Comparison of ENCODE assay signal across 8 cellular contexts in the genomic region with DNA sequence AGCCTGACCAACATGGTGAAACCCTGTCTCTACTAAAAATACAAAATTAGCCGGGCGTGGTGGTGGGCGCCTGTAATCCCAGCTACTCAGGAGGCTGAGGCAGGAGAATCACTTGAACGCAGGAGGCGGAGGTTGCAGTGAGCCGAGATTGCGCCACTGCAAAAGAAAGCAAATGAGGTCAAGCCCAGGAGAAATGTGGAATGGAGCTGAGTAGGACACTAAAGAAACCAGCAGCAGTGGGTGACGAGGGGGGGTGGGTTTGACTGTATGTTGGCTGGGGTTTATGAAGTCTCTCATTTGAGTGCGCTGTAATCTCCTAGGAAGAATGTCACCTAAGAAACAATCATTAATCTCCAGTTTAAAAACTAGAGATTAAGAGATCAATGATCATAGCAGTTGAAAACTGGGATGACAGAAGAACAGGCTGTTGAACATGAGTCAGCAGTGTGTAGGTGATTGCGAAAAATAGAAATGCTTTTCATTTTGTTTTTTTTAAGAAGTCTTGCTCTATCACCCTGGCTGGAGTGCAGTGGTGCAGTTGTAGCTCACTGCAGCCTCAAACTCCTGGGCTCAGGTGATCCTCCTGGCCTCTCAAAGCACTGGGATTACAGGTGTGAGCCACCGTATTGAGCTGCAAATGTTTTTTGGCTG.
DNase-seq lines count a peak whose midpoint lies in the region; FAIRE-seq and TF ChIP-seq lines count a peak whose summit lies in the region.
"Not testable (repeated sequence)": the region's sequence is repeated elsewhere in the genome, so short reads cannot be mapped to it uniquely, and the experiment has no call there.

No MANE protein-coding gene starts in this region.

- H3K27ac ChIP-seq in AG04450 (ENCODE audit: low read depth, low read length) (peak overlapping the region; percentile 62), coronary artery (peak overlapping the region; percentile 7 to 55), substantia nigra (ENCODE audit: low read depth, low read length, poor library complexity, severe bottlenecking) (peak overlapping the region; percentile 83)
- not testable (repeated sequence) for H3K27ac ChIP-seq in GM23248; astrocyte (ENCODE audit: low read depth, low read length)

- in situ Hi-C loops in GM23248 (cut with MboI) = loop anchor here (10.0 kb wide), 1 partner anchor 87 kb away; no protein-coding TSS in a partner anchor

- not testable (repeated sequence) for DNase-seq in AG04450 (ENCODE audit: low read depth, low spot score); coronary artery (ENCODE audit: low spot score); substantia nigra (lab: John Stamatoyannopoulos, UW)
- DNase-seq in GM23248 (peak; percentile 63), NB4 (ENCODE audit: low read depth) (peak; percentile 73), SIG-M5 treated with dmso at 0.1 percent for 504 hours (lab: John Stamatoyannopoulos, UW; ENCODE audit: unreplicated experiment) (peak; percentile 62), astrocyte (ENCODE audit: low read depth) (peak; percentile 36), iris pigment epithelial cell (ENCODE audit: low read depth) (peak; percentile 26)

- TF ChIP-seq CTCF in AG04450 (IDR thresholded peaks at IDR 0.05; ENCODE audit: low read depth, low read length); NB4 (IDR thresholded peaks at IDR 0.05; ENCODE audit: low read depth, low read length); astrocyte (IDR thresholded peaks at IDR 0.05; ENCODE audit: insufficient read depth, low read depth, low read length); coronary artery (IDR thresholded peaks at IDR 0.05): not testable (repeated sequence)

- H3K9me3 Mint-ChIP-seq in astrocyte (ENCODE audit: unreplicated experiment) = not testable (repeated sequence)

- not testable (repeated sequence) for FAIRE-seq in astrocyte (lab: Jason Lieb, UNC)

- not testable (repeated sequence) for H3K9me2 ChIP-seq in GM23248 (ENCODE audit: insufficient read depth)

- peak overlapping the region; percentile 54 for H3K27ac Mint-ChIP-seq in astrocyte (ENCODE audit: unreplicated experiment)

- peaks cover 19% of the 10 kb centered on the region for H3K36me3 Mint-ChIP-seq in astrocyte (ENCODE audit: low read depth, unreplicated experiment)

- not testable (repeated sequence) for H2AFZ ChIP-seq in GM23248; astrocyte (ENCODE audit: low read depth, low read length)

- not testable (repeated sequence) for H3K4me3 Mint-ChIP-seq in astrocyte (ENCODE audit: unreplicated experiment)

- not testable (repeated sequence) for H3K27me3 ChIP-seq in AG04450 (ENCODE audit: control insufficient read depth, insufficient read depth, low read length); GM23248 (replicated peaks; ENCODE audit: insufficient read depth); astrocyte (ENCODE audit: insufficient read depth, low read length)

- not testable (repeated sequence) for TF ChIP-seq POLR2A in NB4 (IDR thresholded peaks at IDR 0.05; ENCODE audit: extremely low read depth, insufficient read length)

- not testable (repeated sequence) for H3K4me2 ChIP-seq in GM23248 (ENCODE audit: unreplicated experiment); astrocyte (ENCODE audit: low read length)

- not testable (repeated sequence) for H3K79me2 ChIP-seq in GM23248 (ENCODE audit: insufficient read depth)
- peaks cover 18% of the 10 kb centered on the region for H3K79me2 ChIP-seq in astrocyte (ENCODE audit: insufficient read depth, low read length)

- H3K9ac ChIP-seq in GM23248; astrocyte (ENCODE audit: low read length): not testable (repeated sequence)

- H3K27me3 Mint-ChIP-seq in astrocyte (ENCODE audit: low read depth, unreplicated experiment) = not testable (repeated sequence)

- not testable (repeated sequence) for H3K4me3 ChIP-seq in AG04450 (ENCODE audit: low read depth, low read length); GM23248; NB4 (ENCODE audit: low read depth, low read length); astrocyte (ENCODE audit: insufficient read depth, low read depth, low read length); coronary artery

- CTCF ChIA-PET in AG04450 (lab: Charles Lee) = interaction anchor here (0.6 to 2.1 kb wide), 19 partner anchors 8 to 765 kb away, joined by 3 to 12 read pairs (median 4); no protein-coding TSS in a partner anchor

- not testable (repeated sequence) for H3K36me3 ChIP-seq in GM23248 (ENCODE audit: low read depth); astrocyte (ENCODE audit: insufficient read depth, low read length)

- not testable (repeated sequence) for H3K4me1 ChIP-seq in GM23248 (ENCODE audit: insufficient read depth); astrocyte (ENCODE audit: insufficient read depth, low read length)

- peaks cover 45% of the 10 kb centered on the region for H3K4me1 Mint-ChIP-seq in astrocyte (ENCODE audit: low read depth, unreplicated experiment)

- not testable (repeated sequence) for H3K9me3 ChIP-seq in AG04450 (ENCODE audit: control insufficient read depth, insufficient read depth, low read length); GM23248 (ENCODE audit: low read depth); astrocyte (ENCODE audit: insufficient read depth, low read depth, low read length)

- H4K20me1 ChIP-seq in GM23248 (ENCODE audit: insufficient read depth) = not testable (repeated sequence)
- H4K20me1 ChIP-seq in astrocyte (ENCODE audit: insufficient read depth, low read length) = peaks cover 33% of the 10 kb centered on the region

- not testable (repeated sequence) for H3F3A ChIP-seq in GM23248 (ENCODE audit: insufficient read depth)

- 87 to 91% methylated on average over 11 of the region's 11 CpGs for WGBS in GM23248 (ENCODE audit: low coverage in 1 of 2, low lambda C conversion rate in 2 of 2, missing lambda C conversion rate in 2 of 2), 2 experiments

- POLR2A ChIA-PET in AG04450 (lab: Yijun Ruan, JAX) = not testable (repeated sequence)
